Comparison of ENCODE assay signal across 23 cellular contexts in genomic region chr9:118515947-118516346, GRCh38.
DNase-seq lines count a peak whose midpoint lies in the region; ATAC-seq and TF ChIP-seq lines count a peak whose summit lies in the region.
"Had no signal": no experiment of that assay in that cellular context is flagged by ENCODE, and none has a peak within 500 bp of the region (broad histone marks: within the 10 kb centered on the region; RNA-seq: fewer than 3 reads in every experiment).

No MANE protein-coding gene starts in this region.

- H3K4me1 Mint-ChIP-seq in endodermal cell = peaks cover 23% of the 10 kb centered on the region
- H3K4me1 Mint-ChIP-seq in glutamatergic neuron (ENCODE audit: low read depth, unreplicated experiment) = no peaks in the 10 kb centered on the region
- H3K4me1 Mint-ChIP-seq: CD14-positive monocyte; CD4-positive, alpha-beta memory T cell; CD4-positive, CD25-positive, alpha-beta regulatory T cell; CD8-positive, alpha-beta memory T cell had no signal

- H3K27me3 Mint-ChIP-seq in endodermal cell (ENCODE audit: insufficient read depth) (peaks cover 8% of the 10 kb centered on the region), glutamatergic neuron (ENCODE audit: unreplicated experiment) (no peaks in the 10 kb centered on the region)
- H3K27me3 Mint-ChIP-seq: CD4-positive, alpha-beta memory T cell; CD4-positive, CD25-positive, alpha-beta regulatory T cell had no signal

- TF ChIP-seq CTCF in SK-N-SH (IDR thresholded peaks at IDR 0.05) (no peak), endodermal cell (conservative IDR thresholded peaks at IDR 0.05) (no peak), colonic mucosa (IDR thresholded peaks at IDR 0.05) (no peak), glutamatergic neuron (IDR thresholded peaks at IDR 0.05; ENCODE audit: partially characterized antibody, unreplicated experiment) (no peak)

- H3K4me2 ChIP-seq in SK-N-SH = no peak overlapping the region
- H3K4me2 ChIP-seq: BLaER1 had no signal

- 18% methylated on average over 5 of the region's 5 CpGs for WGBS in SK-N-SH (ENCODE audit: low lambda C conversion rate)
- WGBS in endodermal cell (ENCODE audit: insufficient coverage in 1 of 2, insufficient read length in 1 of 2), 2 experiments = 80 to 82% methylated on average over 4 to 5 of the region's 5 CpGs

- H3K27ac ChIP-seq in SK-N-SH (ENCODE audit: low read depth in 2 of 2, low read length in 1 of 2) = no peak overlapping the region
- no peak overlapping the region for H3K27ac ChIP-seq in endodermal cell (ENCODE audit: low read depth, low read length)
- H3K27ac ChIP-seq in colonic mucosa = no peak overlapping the region
- H3K27ac ChIP-seq: BLaER1 had no signal

- H3K27ac Mint-ChIP-seq in endodermal cell (no peak overlapping the region), glutamatergic neuron (ENCODE audit: unreplicated experiment) (no peak overlapping the region)
- H3K27ac Mint-ChIP-seq: CD14-positive monocyte; CD4-positive, alpha-beta memory T cell; CD4-positive, CD25-positive, alpha-beta regulatory T cell; CD8-positive, alpha-beta memory T cell had no signal

- no peaks in the 10 kb centered on the region for H3K9me2 ChIP-seq in SK-N-SH

- no peaks in the 10 kb centered on the region for H3K27me3 ChIP-seq in SK-N-SH (ENCODE audit: insufficient read depth)
- peaks cover 12% of the 10 kb centered on the region for H3K27me3 ChIP-seq in endodermal cell (ENCODE audit: control insufficient read depth, insufficient read depth, low read length, poor library complexity, severe bottlenecking)
- H3K27me3 ChIP-seq in colonic mucosa = no peaks in the 10 kb centered on the region
- H3K27me3 ChIP-seq: BE2C, BLaER1 had no signal

- H3K9me3 ChIP-seq in SK-N-SH = no peaks in the 10 kb centered on the region
- no peaks in the 10 kb centered on the region for H3K9me3 ChIP-seq in endodermal cell (ENCODE audit: control insufficient read depth, low read length)
- no peaks in the 10 kb centered on the region for H3K9me3 ChIP-seq in colonic mucosa
- H3K9me3 ChIP-seq: BE2C, BLaER1 had no signal

- H3K9me3 Mint-ChIP-seq in endodermal cell (peaks cover 3% of the 10 kb centered on the region), glutamatergic neuron (ENCODE audit: unreplicated experiment) (peaks cover 1% of the 10 kb centered on the region)

- H2AFZ ChIP-seq in SK-N-SH (ENCODE audit: low read depth) = no peak overlapping the region

- no peak for ATAC-seq in GM21367 (IDR thresholded peaks at IDR 0.05; ENCODE audit: unreplicated experiment)

- H3K36me3 Mint-ChIP-seq in endodermal cell (ENCODE audit: low read depth) (no peaks in the 10 kb centered on the region), glutamatergic neuron (ENCODE audit: unreplicated experiment) (no peaks in the 10 kb centered on the region)
- H3K36me3 Mint-ChIP-seq: CD14-positive monocyte; CD4-positive, alpha-beta memory T cell; CD4-positive, CD25-positive, alpha-beta regulatory T cell; CD8-positive, alpha-beta memory T cell had no signal

- intact Hi-C loops in colonic mucosa (cut with DNase I) = no loop called here

- H3K4me3 ChIP-seq in SK-N-SH (ENCODE audit: low read depth in 2 of 2, low read length in 1 of 2) = no peak overlapping the region
- peak overlapping the region; percentile 10 for H3K4me3 ChIP-seq in endodermal cell (ENCODE audit: low read length)
- H3K4me3 ChIP-seq in colonic mucosa = no peak overlapping the region
- H3K4me3 ChIP-seq: BLaER1 had no signal

- no peaks in the 10 kb centered on the region for H4K20me1 ChIP-seq in SK-N-SH (ENCODE audit: insufficient read depth)
- H4K20me1 ChIP-seq: BLaER1 had no signal

- H3K79me2 ChIP-seq in SK-N-SH (ENCODE audit: insufficient read depth) = no peaks in the 10 kb centered on the region

- POLR2A ChIA-PET in SK-N-SH (lab: Yijun Ruan, JAX) = no interaction called here

- no peak overlapping the region for H3K4me3 Mint-ChIP-seq in endodermal cell
- H3K4me3 Mint-ChIP-seq in glutamatergic neuron (ENCODE audit: unreplicated experiment) = no peak overlapping the region
- H3K4me3 Mint-ChIP-seq: CD14-positive monocyte; CD4-positive, alpha-beta memory T cell; CD4-positive, CD25-positive, alpha-beta regulatory T cell; CD8-positive, alpha-beta memory T cell had no signal

- no peaks in the 10 kb centered on the region for H3K36me3 ChIP-seq in SK-N-SH (replicated peaks in 1 of 2; ENCODE audit: control insufficient read depth in 1 of 2, insufficient read depth in 2 of 2, low read length in 1 of 2)
- H3K36me3 ChIP-seq in endodermal cell (ENCODE audit: control insufficient read depth, insufficient read depth, low read length) = no peaks in the 10 kb centered on the region
- no peaks in the 10 kb centered on the region for H3K36me3 ChIP-seq in colonic mucosa
- H3K36me3 ChIP-seq: BE2C, BLaER1 had no signal

- TF ChIP-seq EP300 in SK-N-SH (IDR thresholded peaks at IDR 0.05; ENCODE audit: borderline replicate concordance in 1 of 2, low read depth in 1 of 2, low read length in 1 of 2) = 0 out of 4 replicates have a peak, but pooled peaks of 1 of the 2 experiments have one; percentile 17

- H3F3A ChIP-seq in SK-N-SH (replicated peaks; ENCODE audit: insufficient read depth) = no peaks in the 10 kb centered on the region

- DNase-seq in SK-N-DZ (ENCODE audit: low spot score) (peak; percentile 1), SK-N-SH (peak; percentile 18), endodermal cell (no peak), colonic mucosa (no peak), glutamatergic neuron (no peak)
- DNase-seq: 8988T; ACHN; BE2C; C1 segment of cervical spinal cord; CD4-positive, alpha-beta memory T cell; CD4-positive, CD25-positive, alpha-beta regulatory T cell; CD8-positive, alpha-beta memory T cell; COR-L47; DMS 273 treated with DMSO at 0.1 percent for 48 hours; DMS153; DMS53; DMS79; DND-41; EL; GDM1 had no signal

- H3K9ac ChIP-seq in SK-N-SH = no peak overlapping the region
- H3K9ac ChIP-seq in endodermal cell (ENCODE audit: extremely low read depth, low read length, poor library complexity, severe bottlenecking) = no peak overlapping the region
- no peak overlapping the region for H3K9ac ChIP-seq in colonic mucosa (ENCODE audit: low read depth in 2 of 2, low read length in 2 of 2)
- H3K9ac ChIP-seq: BLaER1 had no signal

- CTCF ChIA-PET in SK-N-SH (lab: Yijun Ruan, JAX) = interaction anchor here (0.6 to 1.2 kb wide), 4 partner anchors 346 to 851 kb away, joined by 3 to 4 read pairs (median 4); no protein-coding TSS in a partner anchor

- no peaks in the 10 kb centered on the region; a peak in 1 of 4 replicates for H3K4me1 ChIP-seq in SK-N-SH (ENCODE audit: control insufficient read depth in 1 of 2, insufficient read depth in 2 of 2, low read depth in 1 of 2, low read length in 1 of 2)
- peaks cover 8% of the 10 kb centered on the region for H3K4me1 ChIP-seq in endodermal cell (ENCODE audit: control insufficient read depth, insufficient read depth, low read length)
- no peaks in the 10 kb centered on the region for H3K4me1 ChIP-seq in colonic mucosa
- H3K4me1 ChIP-seq: BE2C, BLaER1 had no signal

- TF ChIP-seq RAD21 in SK-N-SH (IDR thresholded peaks at IDR 0.05; ENCODE audit: low read length) = no peak

TF ChIP-seq in SK-N-SH, 30 proteins besides CTCF, POLR2A, EP300 and RAD21:
- TF ChIP-seq ELF1 (IDR thresholded peaks at IDR 0.05) = no peak
- TF ChIP-seq GATA2 (CRISPR knock-in tag; IDR thresholded peaks at IDR 0.05) = peak; percentile 56
- TF ChIP-seq USF1 (IDR thresholded peaks at IDR 0.05; ENCODE audit: borderline replicate concordance, low read depth) = no peak
- TF ChIP-seq RCOR1 (IDR thresholded peaks at IDR 0.05; ENCODE audit: low read length) = 0 out of 2 replicates have a peak, but pooled peaks have one; percentile 29
- TF ChIP-seq NFIC (IDR thresholded peaks at IDR 0.05; ENCODE audit: borderline replicate concordance) = no peak
- no peak for TF ChIP-seq SMC3 (IDR thresholded peaks at IDR 0.05; ENCODE audit: low read depth, low read length)
- TF ChIP-seq USF2 (IDR thresholded peaks at IDR 0.05; ENCODE audit: borderline replicate concordance, low read depth, low read length) = no peak

Comparison
In these comparisons a context has a peak if more than half of its experiments do, and no peak if none do; other contexts are left out.
1. DNase-seq: peak in SK-N-DZ (single experiment) and SK-N-SH (single experiment); none in endodermal cell (single experiment), colonic mucosa (single experiment) and glutamatergic neuron (single experiment).